20 cellular contexts compared by ENCODE assay signal in genomic region chr18:36758001-36758400, GRCh38.
"Had no signal": no experiment of that assay in that cellular context is flagged by ENCODE, and none has a peak within 500 bp of the region (broad histone marks: within the 10 kb centered on the region; RNA-seq: fewer than 3 reads in every experiment).

No MANE protein-coding gene starts in this region.

- H3K4me1 ChIP-seq: left lung, testis had no signal

- ATAC-seq: activated CD4-positive, CD25-positive, alpha-beta regulatory T cell treated with anti-CD3 and anti-CD28 coated beads, Interleukin-2, amount 50 U/mL, for 24 hours; effector memory CD8-positive, alpha-beta T cell; left lung; sciatic nerve had no signal

- H3K27ac ChIP-seq: adrenal gland, left lung, stomach, testis had no signal

- H3K9me3 ChIP-seq: adrenal gland, left lung, stomach, testis had no signal

- H3K4me3 ChIP-seq: adrenal gland, left lung, stomach, testis had no signal

- DNase-seq: activated CD4-positive, alpha-beta T cell treated with anti-CD3 and anti-CD28 coated beads, Interleukin-2, amount 50 U/mL, for 1 hour; activated CD8-positive, alpha-beta memory T cell treated with anti-CD3 and anti-CD28 coated beads, Interleukin-2, amount 50 U/mL, for 48 hours; activated effector memory CD4-positive, alpha-beta T cell treated with Interleukin-2 at 50 U/mL for 16 hours; activated T-cell treated with anti-CD3 and anti-CD28 coated beads, Interleukin-2, amount 50 U/mL, for 48 hours; adrenal gland; effector memory CD8-positive, alpha-beta T cell; head of caudate nucleus; kidney; left lung; mammary epithelial cell; midbrain; nephron progenitor cell; nucleus accumbens; stimulated activated CD4-positive, alpha-beta T cell treated with anti-CD3 and anti-CD28 coated beads, Interleukin-4, amount 100 ng/mL, for 24 hours; stomach; T-helper 1 cell; T-helper 9 cell; testis had no signal

- H3K27me3 ChIP-seq: adrenal gland, left lung, stomach, testis had no signal

- H3K36me3 ChIP-seq: adrenal gland, left lung, stomach had no signal
